In genomic region chr17:7856840-7857723, GRCh38 we compare ENCODE assay signal across 8 cellular contexts. TPM values are rescaled to one million over a fixed set of nuclear protein-coding genes. Genes with fewer than 3 reads are reported as not detected.
DNase-seq lines count a peak whose midpoint lies in the region; FAIRE-seq and TF ChIP-seq lines count a peak whose summit lies in the region.

A gene with protein sequence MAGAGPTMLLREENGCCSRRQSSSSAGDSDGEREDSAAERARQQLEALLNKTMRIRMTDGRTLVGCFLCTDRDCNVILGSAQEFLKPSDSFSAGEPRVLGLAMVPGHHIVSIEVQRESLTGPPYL (minus strand): TSS chr17:7857559. CDS start chr17:7857463, 96 bp downstream.

- H3K4me2 ChIP-seq in H9 (ENCODE audit: insufficient read depth, insufficient read length, low read length): peak within 1 kb of the TSS; percentile 97
- peak within 1 kb of the TSS; percentile 94 for H3K4me2 ChIP-seq in neural progenitor cell

- H3K4me3 ChIP-seq in foreskin fibroblast (ENCODE audit: low read depth in 1 of 2, low read length in 2 of 2) (peak within 1 kb of the TSS; percentile 81 to 82), neural progenitor cell (peak within 1 kb of the TSS; percentile 74), subcutaneous abdominal adipose tissue (ENCODE audit: low read depth in 1 of 5, low read length in 5 of 5) (peak within 1 kb of the TSS; percentile 81 to 91 (median 87))

- H3K27me3 ChIP-seq in H9 (ENCODE audit: insufficient read depth, low read length) (peaks cover 28% of the 10 kb centered on the region; the same call in 1 of the 2 replicates), neural progenitor cell (peaks cover 15% of the 10 kb centered on the region), subcutaneous abdominal adipose tissue (ENCODE audit: control insufficient read depth in 5 of 5, insufficient read depth in 4 of 5, low read length in 5 of 5) (no peaks in the 10 kb centered on the region)

- H3K4me1 Mint-ChIP-seq in H9 (peaks cover 15 to 27% of the 10 kb centered on the region in 2 experiments), neural progenitor cell (peaks cover 15% of the 10 kb centered on the region)

- peak within 1 kb of the TSS; percentile 92 for H3K14ac ChIP-seq in H9 (ENCODE audit: insufficient read depth, low read length)

- no CpG with 5 or more reads among the region's 62 CpGs for WGBS in H9 (ENCODE audit: extremely low coverage, insufficient read length, low lambda C conversion rate)

- no peak within 1 kb of the TSS for H3K23ac ChIP-seq in H9 (ENCODE audit: insufficient read length, low read depth, low read length)

- H2BK12ac ChIP-seq in H9 (ENCODE audit: insufficient read length, low read depth, low read length): no peak within 1 kb of the TSS

- H3K9me3 Mint-ChIP-seq in H9 (0 out of 5 replicates have a peak, but pooled peaks cover 0 to 3% of the 10 kb centered on the region in 2 experiments), neural progenitor cell (no peaks in the 10 kb centered on the region)

- no peak within 1 kb of the TSS for H3K4me3 Mint-ChIP-seq in H9
- H3K4me3 Mint-ChIP-seq in neural progenitor cell: no peak within 1 kb of the TSS

- DNase-seq in H9: peak; percentile 100
- DNase-seq in M059J (ENCODE audit: low read depth): peak; percentile 99
- DNase-seq in SHP77 (lab: John Stamatoyannopoulos, UW): peak; percentile 99 to 100
- DNase-seq in activated effector memory CD4-positive, alpha-beta T cell treated with anti-CD3 and anti-CD28 coated beads, Interleukin-2, amount 50 U/mL, for 16 hours: peak; percentile 96
- DNase-seq in foreskin fibroblast: peak; percentile 99
- DNase-seq in neural progenitor cell (ENCODE audit: low spot score): peak; percentile 100

- H2BK120ac ChIP-seq in H9 (ENCODE audit: low read depth, low read length, poor library complexity, severe bottlenecking): no peak within 1 kb of the TSS

- TF ChIP-seq CTCF in H9 (conservative IDR thresholded peaks at IDR 0.05) (peak; percentile 27; the same call in 2 of the 3 replicates), foreskin fibroblast (IDR thresholded peaks at IDR 0.05; ENCODE audit: low read depth, low read length) (peak; percentile 58), neural progenitor cell (IDR thresholded peaks at IDR 0.05) (peak; percentile 48)

- no peak within 1 kb of the TSS for H3T11ph ChIP-seq in H9 (ENCODE audit: low read length)

- H3K4me1 ChIP-seq in H9 (ENCODE audit: insufficient read depth, low read length): no peaks in the 10 kb centered on the region; the same call in 1 of the 2 replicates
- H3K4me1 ChIP-seq in neural progenitor cell: peaks cover 44% of the 10 kb centered on the region
- peaks cover 5 to 44% (median 35%) of the 10 kb centered on the region in 5 donors for H3K4me1 ChIP-seq in subcutaneous abdominal adipose tissue (ENCODE audit: control insufficient read depth in 5 of 5, insufficient read depth in 5 of 5, low read length in 5 of 5)

- H3K27ac Mint-ChIP-seq in H9: no peak within 1 kb of the TSS
- H3K27ac Mint-ChIP-seq in neural progenitor cell: no peak within 1 kb of the TSS

- no peak within 1 kb of the TSS for H4K91ac ChIP-seq in H9 (ENCODE audit: insufficient read length, low read depth, low read length)

- H2BK20ac ChIP-seq in H9 (ENCODE audit: low read depth, low read length, poor library complexity, severe bottlenecking): no peak within 1 kb of the TSS

- peaks cover 60% of the 10 kb centered on the region for H3F3A ChIP-seq in neural progenitor cell (ENCODE audit: low read depth)

- H3K56ac ChIP-seq in H9 (ENCODE audit: insufficient read length, low read depth, low read length): no peak within 1 kb of the TSS

- H3K18ac ChIP-seq in H9 (ENCODE audit: insufficient read length, low read depth, low read length): peak within 1 kb of the TSS; percentile 94

- FAIRE-seq in G401.6 (lab: Jason Lieb, UNC): peak; percentile 98

- H3K23me2 ChIP-seq in H9 (ENCODE audit: insufficient read length, low read depth, low read length, poor library complexity, severe bottlenecking): peaks cover 29% of the 10 kb centered on the region

- H3K79me1 ChIP-seq in H9 (ENCODE audit: insufficient read depth, low read depth, low read length, poor library complexity, severe bottlenecking): no peaks in the 10 kb centered on the region

- no peaks in the 10 kb centered on the region for H3K79me2 ChIP-seq in H9 (ENCODE audit: insufficient read depth, low read length)
- H3K79me2 ChIP-seq in neural progenitor cell (ENCODE audit: low read depth): peaks cover 20% of the 10 kb centered on the region

- no peak within 1 kb of the TSS for H2BK15ac ChIP-seq in H9 (ENCODE audit: low read depth, low read length)

- no peaks in the 10 kb centered on the region for H4K20me1 ChIP-seq in H9 (ENCODE audit: control insufficient read depth, insufficient read depth, insufficient read length)
- H4K20me1 ChIP-seq in neural progenitor cell (ENCODE audit: low read depth): peaks cover 46% of the 10 kb centered on the region

- H3K36me3 ChIP-seq in neural progenitor cell (peaks cover 8% of the 10 kb centered on the region), subcutaneous abdominal adipose tissue (ENCODE audit: control insufficient read depth in 5 of 5, insufficient read depth in 5 of 5, low read length in 5 of 5) (peaks cover 2 to 24% (median 20%) of the 10 kb centered on the region in 5 donors)

- H4K8ac ChIP-seq in H9 (replicated peaks; ENCODE audit: insufficient read length, low read depth, low read length): no peak within 1 kb of the TSS

- no peak within 1 kb of the TSS for H2AK5ac ChIP-seq in H9 (ENCODE audit: insufficient read length, low read length)

- H3K9ac ChIP-seq in H9 (ENCODE audit: extremely low read depth, insufficient read length, low read length): peak within 1 kb of the TSS; percentile 89
- peak within 1 kb of the TSS; percentile 52 for H3K9ac ChIP-seq in neural progenitor cell
- H3K9ac ChIP-seq in subcutaneous abdominal adipose tissue (ENCODE audit: low read length in 5 of 5): peak within 1 kb of the TSS; percentile 68 to 79 (median 75)

- H2BK5ac ChIP-seq in H9 (ENCODE audit: insufficient read length, low read length): no peak within 1 kb of the TSS

- no peak within 1 kb of the TSS for H4K5ac ChIP-seq in H9 (ENCODE audit: insufficient read length, low read depth, low read length)

- H3K9me3 ChIP-seq in H9 (ENCODE audit: control insufficient read depth, low read depth, low read length) (no peaks in the 10 kb centered on the region), neural progenitor cell (ENCODE audit: low read depth) (no peaks in the 10 kb centered on the region), subcutaneous abdominal adipose tissue (ENCODE audit: control insufficient read depth in 5 of 5, low read length in 5 of 5) (no peaks in the 10 kb centered on the region)

- H2AFZ ChIP-seq in H9 (ENCODE audit: low read length): no peak within 1 kb of the TSS
- peak within 1 kb of the TSS; percentile 98 for H2AFZ ChIP-seq in neural progenitor cell (replicated peaks)

- peaks cover 15% of the 10 kb centered on the region for H3K27me3 Mint-ChIP-seq in H9 (ENCODE audit: low read depth)
- peaks cover 3% of the 10 kb centered on the region for H3K27me3 Mint-ChIP-seq in neural progenitor cell (ENCODE audit: insufficient read depth, low read depth)

- H3K27ac ChIP-seq in H9 (ENCODE audit: insufficient read length, low read depth, low read length) (no peak within 1 kb of the TSS), neural progenitor cell (peak within 1 kb of the TSS; percentile 77), subcutaneous abdominal adipose tissue (ENCODE audit: low read depth, low read length) (peak within 1 kb of the TSS; percentile 96)

- H3K4ac ChIP-seq in H9 (ENCODE audit: low read depth, low read length): no peak within 1 kb of the TSS

- peaks cover 0 to 29% (median 14%) of the 10 kb centered on the region in 3 experiments; a peak in 4 of 7 replicates for H3K36me3 Mint-ChIP-seq in H9 (ENCODE audit: insufficient read depth in 1 of 3, low read depth in 3 of 3)
- H3K36me3 Mint-ChIP-seq in neural progenitor cell: peaks cover 10% of the 10 kb centered on the region

RNA-seq across cellular contexts. Expression of the gene that starts here (rescaled TPM):
- total RNA-seq in H9 (2021): 40.0 and 50.2 TPM in 2 replicates
- total RNA-seq in M059J (2014; rRNA removed; shearing (Covaris generic)): 49.4 and 68.2 TPM in 2 replicates
- 8.6 and 27.4 TPM in 2 replicates for total RNA-seq in neural progenitor cell (ENCODE audit: low replicate concordance)
